1 cellular context compared by ENCODE assay signal in genomic region chr5:90598300-90598699, GRCh38.
TF ChIP-seq lines count a peak whose summit lies in the region.

No MANE protein-coding gene starts in this region.

TF ChIP-seq in K562, 482 proteins besides CTCF, POLR2A, EP300 and RAD21:
- TF ChIP-seq POLR2AphosphoS5 (IDR thresholded peaks at IDR 0.05; ENCODE audit: control insufficient read depth, insufficient read depth, low read depth, low read length): no peak
- TF ChIP-seq HINFP (tag; conservative IDR thresholded peaks at IDR 0.05; ENCODE audit: low read depth): no peak
- TF ChIP-seq L3MBTL2 (IDR thresholded peaks at IDR 0.05): no peak
- TF ChIP-seq PRPF4 (IDR thresholded peaks at IDR 0.05; ENCODE audit: insufficient read depth, low read depth, low read length, poor library complexity, severe bottlenecking): no peak
- TF ChIP-seq, protein P1, sequence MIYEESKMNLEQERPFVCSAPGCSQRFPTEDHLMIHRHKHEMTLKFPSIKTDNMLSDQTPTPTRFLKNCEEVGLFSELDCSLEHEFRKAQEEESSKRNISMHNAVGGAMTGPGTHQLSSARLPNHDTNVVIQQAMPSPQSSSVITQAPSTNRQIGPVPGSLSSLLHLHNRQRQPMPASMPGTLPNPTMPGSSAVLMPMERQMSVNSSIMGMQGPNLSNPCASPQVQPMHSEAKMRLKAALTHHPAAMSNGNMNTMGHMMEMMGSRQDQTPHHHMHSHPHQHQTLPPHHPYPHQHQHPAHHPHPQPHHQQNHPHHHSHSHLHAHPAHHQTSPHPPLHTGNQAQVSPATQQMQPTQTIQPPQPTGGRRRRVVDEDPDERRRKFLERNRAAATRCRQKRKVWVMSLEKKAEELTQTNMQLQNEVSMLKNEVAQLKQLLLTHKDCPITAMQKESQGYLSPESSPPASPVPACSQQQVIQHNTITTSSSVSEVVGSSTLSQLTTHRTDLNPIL (CRISPR knock-in tag; IDR thresholded peaks at IDR 0.05): no peak
- TF ChIP-seq ZNF586 (CRISPR knock-in tag; conservative IDR thresholded peaks at IDR 0.05): no peak
- TF ChIP-seq TCF7L2 (IDR thresholded peaks at IDR 0.05; ENCODE audit: low read depth, low read length): no peak
- TF ChIP-seq HNRNPLL (IDR thresholded peaks at IDR 0.05; ENCODE audit: low read depth, low read length, poor library complexity, severe bottlenecking): no peak
- TF ChIP-seq ZNF589 (CRISPR knock-in tag; IDR thresholded peaks at IDR 0.05; ENCODE audit: low read depth): no peak
- TF ChIP-seq ZNF384 (IDR thresholded peaks at IDR 0.05; ENCODE audit: low read depth, low read length): no peak
